Comparison of ENCODE assay signal across 1 cellular context in the genomic region with DNA sequence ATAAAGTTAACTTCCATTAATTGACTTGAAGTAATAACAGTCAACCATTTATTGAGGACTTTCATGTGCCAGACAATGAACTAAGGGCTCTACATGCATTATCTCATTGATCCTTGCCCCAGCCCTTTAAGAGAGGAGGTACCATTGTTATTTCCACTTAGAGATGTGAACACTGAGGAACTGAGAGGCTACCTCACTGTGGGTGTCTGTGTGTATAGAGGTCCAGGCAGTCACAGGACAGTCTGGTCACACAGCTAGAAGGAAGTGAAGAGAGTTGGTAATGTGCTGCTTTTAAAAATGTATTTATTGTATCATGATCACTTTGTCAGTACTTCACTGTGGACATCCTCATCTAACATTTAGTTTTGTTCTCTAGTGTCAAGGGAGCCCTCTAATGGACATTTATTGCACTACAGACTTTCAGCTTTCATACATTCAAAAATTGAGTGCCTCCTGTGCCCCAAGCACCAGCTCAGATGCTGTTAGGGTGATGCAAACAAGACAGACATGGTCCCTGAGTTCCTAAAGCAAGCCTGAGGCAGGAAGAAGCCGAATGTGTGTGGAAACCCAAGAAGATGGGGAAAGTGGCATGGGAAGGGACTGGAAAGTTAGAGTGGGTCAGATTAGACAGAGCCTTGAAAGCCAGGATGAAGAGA.
TF ChIP-seq lines count a peak whose summit lies in the region.

No MANE protein-coding gene starts in this region.

TF ChIP-seq in HEK293, 187 proteins besides CTCF, POLR2A, EP300 and RAD21 (continued from another document):
- no peak for TF ChIP-seq ZSCAN5A (tag by site-specific recombination; IDR thresholded peaks at IDR 0.05)
- 0 out of 2 replicates have a peak, but pooled peaks have one; percentile 20 for TF ChIP-seq ZNF2 (tag by site-specific recombination; IDR thresholded peaks at IDR 0.05)
- TF ChIP-seq ZNF791 (tag by site-specific recombination; IDR thresholded peaks at IDR 0.05): no peak
- TF ChIP-seq ZNF664 (tag by site-specific recombination; IDR thresholded peaks at IDR 0.05): peak; percentile 80
- no peak for TF ChIP-seq ZNF558 (tag by site-specific recombination; IDR thresholded peaks at IDR 0.05)
- TF ChIP-seq ZNF26 (tag by site-specific recombination; IDR thresholded peaks at IDR 0.05): no peak
- peak; percentile 11; the same call in 1 of the 2 replicates for TF ChIP-seq ZSCAN30 (tag by site-specific recombination; IDR thresholded peaks at IDR 0.05)
- no peak for TF ChIP-seq GLI4 (tag by site-specific recombination; IDR thresholded peaks at IDR 0.05)
- TF ChIP-seq ZSCAN16 (tag by site-specific recombination; IDR thresholded peaks at IDR 0.05): no peak
- no peak for TF ChIP-seq HOXC10 (CRISPR knock-in tag; IDR thresholded peaks at IDR 0.05)
- TF ChIP-seq SP7 (tag by site-specific recombination; IDR thresholded peaks at IDR 0.05): no peak
- TF ChIP-seq ZNF548 (tag by site-specific recombination; IDR thresholded peaks at IDR 0.05): no peak
- no peak for TF ChIP-seq HOXA7 (CRISPR knock-in tag; IDR thresholded peaks at IDR 0.05; ENCODE audit: borderline replicate concordance)
- TF ChIP-seq, protein P1, sequence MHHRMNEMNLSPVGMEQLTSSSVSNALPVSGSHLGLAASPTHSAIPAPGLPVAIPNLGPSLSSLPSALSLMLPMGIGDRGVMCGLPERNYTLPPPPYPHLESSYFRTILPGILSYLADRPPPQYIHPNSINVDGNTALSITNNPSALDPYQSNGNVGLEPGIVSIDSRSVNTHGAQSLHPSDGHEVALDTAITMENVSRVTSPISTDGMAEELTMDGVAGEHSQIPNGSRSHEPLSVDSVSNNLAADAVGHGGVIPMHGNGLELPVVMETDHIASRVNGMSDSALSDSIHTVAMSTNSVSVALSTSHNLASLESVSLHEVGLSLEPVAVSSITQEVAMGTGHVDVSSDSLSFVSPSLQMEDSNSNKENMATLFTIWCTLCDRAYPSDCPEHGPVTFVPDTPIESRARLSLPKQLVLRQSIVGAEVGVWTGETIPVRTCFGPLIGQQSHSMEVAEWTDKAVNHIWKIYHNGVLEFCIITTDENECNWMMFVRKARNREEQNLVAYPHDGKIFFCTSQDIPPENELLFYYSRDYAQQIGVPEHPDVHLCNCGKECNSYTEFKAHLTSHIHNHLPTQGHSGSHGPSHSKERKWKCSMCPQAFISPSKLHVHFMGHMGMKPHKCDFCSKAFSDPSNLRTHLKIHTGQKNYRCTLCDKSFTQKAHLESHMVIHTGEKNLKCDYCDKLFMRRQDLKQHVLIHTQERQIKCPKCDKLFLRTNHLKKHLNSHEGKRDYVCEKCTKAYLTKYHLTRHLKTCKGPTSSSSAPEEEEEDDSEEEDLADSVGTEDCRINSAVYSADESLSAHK (tag by site-specific recombination; IDR thresholded peaks at IDR 0.05): no peak
- no peak for TF ChIP-seq ZNF174 (tag by site-specific recombination; IDR thresholded peaks at IDR 0.05)
- TF ChIP-seq ZNF704 (tag by site-specific recombination; IDR thresholded peaks at IDR 0.05): no peak
